In genomic region chr22:38776086-38776485, GRCh38 we compare ENCODE assay signal across 19 cellular contexts. TPM values are rescaled to one million over a fixed set of nuclear protein-coding genes. Genes with fewer than 3 reads are reported as not detected.
A peak's percentile ranks its signal among the peaks of the same experiment; 100 is the strongest.
DNase-seq lines count a peak whose midpoint lies in the region; ATAC-seq, FAIRE-seq and TF ChIP-seq lines count a peak whose summit lies in the region.
"Had no signal": no experiment of that assay in that cellular context is flagged by ENCODE, and none has a peak within 500 bp of the region (broad histone marks: within the 10 kb centered on the region; RNA-seq: fewer than 3 reads in every experiment).

No MANE protein-coding gene starts in this region.

- 58 to 71% (median 60%) methylated on average over 6 of the region's 6 CpGs for WGBS in adrenal gland, 4 donors

- no peaks in the 10 kb centered on the region for H3K9me1 ChIP-seq in endothelial cell of umbilical vein (replicated peaks; ENCODE audit: control insufficient read depth, extremely low read depth, insufficient read depth, low read length)

- dilution Hi-C loops in endothelial cell of umbilical vein (cut with MboI; ENCODE audit: extremely low pct_ligation_motif_present, low sequenced_read_pairs) = no loop called here

- no peaks in the 10 kb centered on the region for H3K79me2 ChIP-seq in astrocyte (ENCODE audit: insufficient read depth, low read length)
- no peaks in the 10 kb centered on the region for H3K79me2 ChIP-seq in endothelial cell of umbilical vein (ENCODE audit: control insufficient read depth, insufficient read depth, low read length)

- H3K4me1 ChIP-seq in astrocyte (ENCODE audit: insufficient read depth, low read length) (no peaks in the 10 kb centered on the region), endothelial cell of umbilical vein (ENCODE audit: control insufficient read depth, extremely low read depth, insufficient read depth, low read length) (no peaks in the 10 kb centered on the region), adrenal gland (replicated peaks in 1 of 2) (no peaks in the 10 kb centered on the region)
- H3K4me1 ChIP-seq: HAP-1 had no signal

- H3K9me3 ChIP-seq in astrocyte (ENCODE audit: insufficient read depth, low read depth, low read length) (no peaks in the 10 kb centered on the region), endothelial cell of umbilical vein (replicated peaks; ENCODE audit: control insufficient read depth, insufficient read depth, low read length) (no peaks in the 10 kb centered on the region), adrenal gland (replicated peaks in 1 of 3) (no peaks in the 10 kb centered on the region)
- H3K9me3 ChIP-seq: HAP-1 had no signal

- POLR2A ChIA-PET in activated CD4-positive, alpha-beta T cell treated with anti-CD3 and anti-CD28 coated beads, Interleukin-2, amount 10 ng/mL, durations not matched to agents 7 days and 5 days (lab: Charles Lee) = no interaction called here
- POLR2A ChIA-PET in endothelial cell of umbilical vein (lab: Charles Lee) = no interaction called here

- TF ChIP-seq POLR2A in endothelial cell of umbilical vein (IDR thresholded peaks at IDR 0.05; ENCODE audit: low read depth, low read length) (no peak), adrenal gland (IDR thresholded peaks at IDR 0.05) (no peak)

- CTCF ChIA-PET in activated CD4-positive, alpha-beta T cell treated with anti-CD3 and anti-CD28 coated beads, Interleukin-2, amount 10 ng/mL, durations not matched to agents 7 days and 5 days (lab: Charles Lee) = no interaction called here
- CTCF ChIA-PET in endothelial cell of umbilical vein (lab: Charles Lee) = interaction anchor here (1.7 kb wide), 1 partner anchor 67 kb away, joined by 5 read pairs; no protein-coding TSS in a partner anchor

- H2AFZ ChIP-seq in astrocyte (ENCODE audit: low read depth, low read length) = no peak overlapping the region
- H2AFZ ChIP-seq in endothelial cell of umbilical vein (ENCODE audit: low read depth, low read length) = no peak overlapping the region

- no peaks in the 10 kb centered on the region for H3K36me3 Mint-ChIP-seq in activated CD4-positive, alpha-beta T cell treated with anti-CD3 and anti-CD28 coated beads, Interleukin-2, amount 10 ng/mL, durations not matched to agents 7 days and 5 days (ENCODE audit: low read depth)
- peaks cover 9% of the 10 kb centered on the region for H3K36me3 Mint-ChIP-seq in astrocyte (ENCODE audit: low read depth, unreplicated experiment)

- BruUV-seq in endothelial cell of umbilical vein (replicated peaks; lab: Mats Ljungman, UMichigan) = no TSS peak

- FAIRE-seq in astrocyte (lab: Jason Lieb, UNC) = no peak
- no peak for FAIRE-seq in endothelial cell of umbilical vein (lab: Jason Lieb, UNC)
- FAIRE-seq: G401.6, GM12891 had no signal

- H3K36me3 ChIP-seq in astrocyte (ENCODE audit: insufficient read depth, low read length) (no peaks in the 10 kb centered on the region), endothelial cell of umbilical vein (ENCODE audit: control insufficient read depth in 2 of 2, extremely low read depth in 1 of 2, insufficient read depth in 2 of 2, low read length in 2 of 2) (no peaks in the 10 kb centered on the region), adrenal gland (replicated peaks in 1 of 2) (peaks cover 0 to 5% of the 10 kb centered on the region in 2 donors)
- H3K36me3 ChIP-seq: HAP-1 had no signal

- H3K9me3 Mint-ChIP-seq in activated CD4-positive, alpha-beta T cell treated with anti-CD3 and anti-CD28 coated beads, Interleukin-2, amount 10 ng/mL, durations not matched to agents 7 days and 5 days = no peaks in the 10 kb centered on the region
- H3K9me3 Mint-ChIP-seq in astrocyte (ENCODE audit: unreplicated experiment) = no peaks in the 10 kb centered on the region
- H3K9me3 Mint-ChIP-seq: CD4-positive, alpha-beta T cell; GM23338; IgD-negative memory B cell had no signal

- DNase-seq in activated CD4-positive, alpha-beta T cell treated with anti-CD3 and anti-CD28 coated beads, Interleukin-2, amount 10 ng/mL, durations not matched to agents 7 days and 5 days = no peak
- DNase-seq in activated CD4-positive, alpha-beta T cell treated with anti-CD3 and anti-CD28 coated beads, Interleukin-2, amount 50 U/mL, for 48 hours = no peak
- no peak for DNase-seq in astrocyte (ENCODE audit: low read depth)
- DNase-seq in endothelial cell of umbilical vein (ENCODE audit: low read depth, low spot score) = peak; percentile 9
- no peak for DNase-seq in adrenal gland
- no peak for DNase-seq in dedifferentiated amniotic fluid mesenchymal stem cell (ENCODE audit: extremely low spot score)
- no peak for DNase-seq in OCI-M2 (lab: John Stamatoyannopoulos, UW; ENCODE audit: unreplicated experiment)
- DNase-seq: AML-193; CD4-positive, alpha-beta T cell; DMS153; DMS79 treated with DMSO at 0.1 percent for 48 hours; EL had no signal

- no peak overlapping the region for H3K27ac ChIP-seq in astrocyte (ENCODE audit: low read depth, low read length)
- H3K27ac ChIP-seq in endothelial cell of umbilical vein (ENCODE audit: insufficient read depth, low read depth, low read length) = no peak overlapping the region
- H3K27ac ChIP-seq in adrenal gland = no peak overlapping the region
- H3K27ac ChIP-seq: 22Rv1 had no signal

- no peaks in the 10 kb centered on the region for H3K27me3 Mint-ChIP-seq in activated CD4-positive, alpha-beta T cell treated with anti-CD3 and anti-CD28 coated beads, Interleukin-2, amount 10 ng/mL, durations not matched to agents 7 days and 5 days
- H3K27me3 Mint-ChIP-seq in astrocyte (ENCODE audit: low read depth, unreplicated experiment) = peaks cover 14% of the 10 kb centered on the region
- H3K27me3 Mint-ChIP-seq: CD4-positive, alpha-beta T cell; IgD-negative memory B cell had no signal

- H3K27me3 ChIP-seq in astrocyte (ENCODE audit: insufficient read depth, low read length) = no peaks in the 10 kb centered on the region
- H3K27me3 ChIP-seq in endothelial cell of umbilical vein (ENCODE audit: control insufficient read depth in 2 of 2, insufficient read depth in 2 of 2, low read length in 2 of 2) = no peaks in the 10 kb centered on the region
- H3K27me3 ChIP-seq in adrenal gland = no peaks in the 10 kb centered on the region

- no peak overlapping the region for H3K9ac ChIP-seq in astrocyte (ENCODE audit: low read length)
- no peak overlapping the region for H3K9ac ChIP-seq in endothelial cell of umbilical vein (replicated peaks; ENCODE audit: extremely low read depth, insufficient read depth, low read length)

- H4K20me1 ChIP-seq in astrocyte (ENCODE audit: insufficient read depth, low read length) = no peaks in the 10 kb centered on the region
- H4K20me1 ChIP-seq in endothelial cell of umbilical vein (replicated peaks; ENCODE audit: control insufficient read depth, extremely low read depth, insufficient read depth, low read length) = no peaks in the 10 kb centered on the region

- H3K4me2 ChIP-seq in astrocyte (ENCODE audit: low read length) (no peak overlapping the region), endothelial cell of umbilical vein (ENCODE audit: insufficient read depth, low read length) (no peak overlapping the region)
- H3K4me2 ChIP-seq: GM23338 had no signal

- peaks cover 11% of the 10 kb centered on the region for H3K4me1 Mint-ChIP-seq in activated CD4-positive, alpha-beta T cell treated with anti-CD3 and anti-CD28 coated beads, Interleukin-2, amount 10 ng/mL, durations not matched to agents 7 days and 5 days
- no peaks in the 10 kb centered on the region for H3K4me1 Mint-ChIP-seq in astrocyte (ENCODE audit: low read depth, unreplicated experiment)

- TF ChIP-seq CTCF in astrocyte (IDR thresholded peaks at IDR 0.05; ENCODE audit: insufficient read depth, low read depth, low read length) (no peak), endothelial cell of umbilical vein (IDR thresholded peaks at IDR 0.05; ENCODE audit: extremely low read depth in 1 of 2, insufficient read depth in 1 of 2, low read depth in 1 of 2, low read length in 2 of 2) (no peak), adrenal gland (IDR thresholded peaks at IDR 0.05) (no peak)

- no peak overlapping the region for H3K4me3 Mint-ChIP-seq in activated CD4-positive, alpha-beta T cell treated with anti-CD3 and anti-CD28 coated beads, Interleukin-2, amount 10 ng/mL, durations not matched to agents 7 days and 5 days
- no peak overlapping the region for H3K4me3 Mint-ChIP-seq in astrocyte (ENCODE audit: unreplicated experiment)
- H3K4me3 Mint-ChIP-seq: CD4-positive, alpha-beta T cell; GM23338 had no signal

- intact Hi-C loops in endothelial cell of umbilical vein (cut with micrococcal nuclease) = no loop called here
- intact Hi-C loops in adrenal gland (cut with DNase I) = loop anchor here (10.0 kb wide), 3 partner anchors 69 to 229 kb away; partner anchors contain the start of gene NPTXR (in 1 of the 2)

- H3K27ac Mint-ChIP-seq in activated CD4-positive, alpha-beta T cell treated with anti-CD3 and anti-CD28 coated beads, Interleukin-2, amount 10 ng/mL, durations not matched to agents 7 days and 5 days = peak overlapping the region; percentile 46
- peak overlapping the region; percentile 84 for H3K27ac Mint-ChIP-seq in astrocyte (ENCODE audit: unreplicated experiment)
- H3K27ac Mint-ChIP-seq: CD4-positive, alpha-beta T cell; IgD-negative memory B cell had no signal

- no peak for ATAC-seq in HG03196 (IDR thresholded peaks at IDR 0.05; ENCODE audit: unreplicated experiment)
- ATAC-seq: GM23338 had no signal

- no peak overlapping the region for H3K4me3 ChIP-seq in astrocyte (ENCODE audit: insufficient read depth, low read depth, low read length)
- H3K4me3 ChIP-seq in endothelial cell of umbilical vein (replicated peaks in 1 of 3; ENCODE audit: insufficient read depth in 1 of 3, low read depth in 1 of 3, low read length in 3 of 3) = no peak overlapping the region
- no peak overlapping the region for H3K4me3 ChIP-seq in adrenal gland
- H3K4me3 ChIP-seq: GM23338, HAP-1 had no signal

RNA-seq across cellular contexts. Expression of gene DNAL4, which starts 17.9 kb away (rescaled TPM):
- 10 to 100 TPM in 1 of 2 experiments, 1 to 10 TPM in 1; 7.9 to 10.2 TPM for total RNA-seq in activated CD4-positive, alpha-beta T cell treated with anti-CD3 and anti-CD28 coated beads, Interleukin-2, amount 10 ng/mL, durations not matched to agents 7 days and 5 days
- total RNA-seq in astrocyte = 12.8 and 12.9 TPM in 2 replicates
- 12.2 and 12.9 TPM in 2 replicates for total RNA-seq in endothelial cell of umbilical vein
- 22.7 and 24.7 TPM in 2 replicates for polyA plus RNA-seq in endothelial cell of umbilical vein
- 22.4 and 27.0 TPM in 2 replicates for polyA plus RNA-seq in endothelial cell of umbilical vein (2011; cell fraction: cytosol; rRNA removed)
- polyA plus RNA-seq in endothelial cell of umbilical vein (2011; cell fraction: nucleus; rRNA removed) = 9.7 and 10.5 TPM in 2 replicates
- 11.6 and 14.8 TPM in 2 replicates for polyA plus RNA-seq in endothelial cell of umbilical vein (2012)
- polyA minus RNA-seq in endothelial cell of umbilical vein = 13.4 and 13.7 TPM in 2 replicates
- 3.1 TPM for polyA minus RNA-seq in endothelial cell of umbilical vein (2011; cell fraction: cytosol; rRNA and poly(A)+ RNA removed)
- polyA minus RNA-seq in endothelial cell of umbilical vein (2011; cell fraction: nucleus; rRNA and poly(A)+ RNA removed) = 3.2 and 4.6 TPM in 2 replicates
- total RNA-seq in adrenal gland = 10 to 100 TPM; 12.9 to 29.8 (median 22.3) TPM
- 10 to 100 TPM; 11.8 to 19.7 (median 14.7) TPM for polyA plus RNA-seq in adrenal gland

RNA-seq across cellular contexts. Expression of gene SUN2, which starts 20.3 kb away (rescaled TPM):
- 100 to 1,000 TPM; 582 to 702 TPM for total RNA-seq in activated CD4-positive, alpha-beta T cell treated with anti-CD3 and anti-CD28 coated beads, Interleukin-2, amount 10 ng/mL, durations not matched to agents 7 days and 5 days
- 46.5 and 51.0 TPM in 2 replicates for total RNA-seq in astrocyte
- 133 and 137 TPM in 2 replicates for total RNA-seq in endothelial cell of umbilical vein
- 74.2 and 76.7 TPM in 2 replicates for polyA plus RNA-seq in endothelial cell of umbilical vein
- 65.0 and 75.7 TPM in 2 replicates for polyA plus RNA-seq in endothelial cell of umbilical vein (2011; cell fraction: cytosol; rRNA removed)
- 88.2 and 92.7 TPM in 2 replicates for polyA plus RNA-seq in endothelial cell of umbilical vein (2011; cell fraction: nucleus; rRNA removed)
- 51.1 and 53.0 TPM in 2 replicates for polyA plus RNA-seq in endothelial cell of umbilical vein (2012)
- polyA minus RNA-seq in endothelial cell of umbilical vein = 99.0 and 125 TPM in 2 replicates
- 32.8 TPM for polyA minus RNA-seq in endothelial cell of umbilical vein (2011; cell fraction: cytosol; rRNA and poly(A)+ RNA removed)
- polyA minus RNA-seq in endothelial cell of umbilical vein (2011; cell fraction: nucleus; rRNA and poly(A)+ RNA removed) = 50.8 and 52.2 TPM in 2 replicates
- total RNA-seq in adrenal gland = 100 to 1,000 TPM in 4 of 8 donors, 10 to 100 TPM in 4; 79.3 to 196 (median 108) TPM
- polyA plus RNA-seq in adrenal gland = 10 to 100 TPM; 13.0 to 35.9 (median 21.8) TPM
